In the genomic region with DNA sequence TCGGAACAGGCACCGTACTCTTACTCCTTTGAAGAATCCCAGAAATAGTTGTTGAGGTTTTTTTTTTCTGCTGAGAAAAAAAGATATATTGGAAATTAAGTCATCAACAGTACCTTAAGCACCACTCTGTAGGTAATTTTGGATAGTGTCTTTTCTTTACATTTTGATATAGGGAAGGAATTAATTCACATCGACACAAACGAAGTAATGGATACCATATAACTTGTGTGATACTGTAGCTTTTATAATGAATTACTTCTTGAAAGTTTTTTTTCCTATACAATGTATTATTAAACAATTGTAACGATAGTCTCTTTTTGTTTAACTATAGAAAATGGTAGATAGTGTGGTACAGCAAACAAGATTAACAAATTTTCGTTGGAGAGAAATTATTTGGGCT, we compare ENCODE assay signal across 8 cellular contexts.
A peak's percentile ranks its signal among the peaks of the same experiment; 100 is the strongest.
DNase-seq lines count a peak whose midpoint lies in the region; ATAC-seq and TF ChIP-seq lines count a peak whose summit lies in the region.

No MANE protein-coding gene starts in this region.

- H3K27me3 ChIP-seq in DOHH2 (ENCODE audit: control insufficient read depth, low read length) = no peaks in the 10 kb centered on the region
- no peaks in the 10 kb centered on the region for H3K27me3 ChIP-seq in SU-DHL-6 (ENCODE audit: low read length)

- H3K4me1 ChIP-seq in DOHH2 (ENCODE audit: control insufficient read depth, low read length) = peaks cover 65% of the 10 kb centered on the region

- H3K4me3 ChIP-seq in DOHH2 (ENCODE audit: low read length) (peak overlapping the region; percentile 91), SU-DHL-6 (ENCODE audit: insufficient read depth, low read length, poor library complexity, severe bottlenecking) (peak overlapping the region; percentile 70), fibroblast of mammary gland (ENCODE audit: control insufficient read depth, low read depth, low read length) (peak overlapping the region; percentile 73), retinal pigment epithelial cell (ENCODE audit: low read length) (peak overlapping the region; percentile 76)

- no peak for DNase-seq in fibroblast of mammary gland (ENCODE audit: low read depth)
- DNase-seq in retinal pigment epithelial cell (ENCODE audit: low read depth) = no peak
- no peak for DNase-seq in HCEC 1CT
- DNase-seq in stimulated activated CD4-positive, alpha-beta T cell treated with anti-CD3 and anti-CD28 coated beads, Interleukin-2, amount 100 ng/mL, for 48 hours = no peak

- H3K27ac ChIP-seq in DOHH2 (ENCODE audit: low read depth, low read length) (peak overlapping the region; percentile 89), SU-DHL-6 (ENCODE audit: low read depth, low read length) (peak overlapping the region; percentile 89)

- H3K9ac ChIP-seq in SU-DHL-6 (ENCODE audit: low read length) = peak overlapping the region; percentile 90

- H3F3A ChIP-seq in DOHH2 (ENCODE audit: control insufficient read depth, insufficient read depth) (peaks cover 20% of the 10 kb centered on the region), SU-DHL-6 (ENCODE audit: insufficient read depth) (peaks cover 52% of the 10 kb centered on the region)

- H3K9me2 ChIP-seq in DOHH2 (replicated peaks; ENCODE audit: control insufficient read depth, low read length) = no peaks in the 10 kb centered on the region
- H3K9me2 ChIP-seq in SU-DHL-6 (replicated peaks; ENCODE audit: insufficient read depth, low read length) = no peaks in the 10 kb centered on the region

- no peaks in the 10 kb centered on the region for H3K9me3 ChIP-seq in DOHH2 (ENCODE audit: control insufficient read depth, insufficient read depth, low read length)
- H3K9me3 ChIP-seq in SU-DHL-6 (ENCODE audit: insufficient read depth, low read length) = no peaks in the 10 kb centered on the region

- ATAC-seq in GM18520 (IDR thresholded peaks at IDR 0.05; ENCODE audit: unreplicated experiment) (no peak), GM18517 (IDR thresholded peaks at IDR 0.05; ENCODE audit: unreplicated experiment) (no peak)

- TF ChIP-seq CTCF in DOHH2 (IDR thresholded peaks at IDR 0.05; ENCODE audit: low read depth, low read length, poor library complexity, severe bottlenecking) (no peak), SU-DHL-6 (IDR thresholded peaks at IDR 0.05; ENCODE audit: insufficient read depth, low read length, poor library complexity, severe bottlenecking) (no peak), fibroblast of mammary gland (conservative IDR thresholded peaks at IDR 0.05; ENCODE audit: control insufficient read depth, insufficient read depth, low read depth, low read length) (no peak), retinal pigment epithelial cell (conservative IDR thresholded peaks at IDR 0.05; ENCODE audit: low read depth, low read length) (no peak)

- H3K79me2 ChIP-seq in DOHH2 (ENCODE audit: control insufficient read depth, low read length) (peaks cover 53% of the 10 kb centered on the region), SU-DHL-6 (ENCODE audit: insufficient read depth, low read length) (peaks cover 61% of the 10 kb centered on the region)

- H3K36me3 ChIP-seq in DOHH2 (ENCODE audit: control insufficient read depth, low read length) (peaks cover 7% of the 10 kb centered on the region), SU-DHL-6 (ENCODE audit: low read length) (peaks cover 6% of the 10 kb centered on the region; the same call in 1 of the 2 replicates)

- H3K4me2 ChIP-seq in DOHH2 (ENCODE audit: low read length) (peak overlapping the region; percentile 93), SU-DHL-6 (ENCODE audit: low read depth, low read length, poor library complexity, severe bottlenecking) (peak overlapping the region; percentile 96)

- H2AFZ ChIP-seq in SU-DHL-6 (ENCODE audit: low read depth, low read length, severe bottlenecking) = no peak overlapping the region

- no peaks in the 10 kb centered on the region for H4K20me1 ChIP-seq in DOHH2 (ENCODE audit: control insufficient read depth, insufficient read depth, low read depth, low read length)
- no peaks in the 10 kb centered on the region for H4K20me1 ChIP-seq in SU-DHL-6 (ENCODE audit: low read depth, low read length)
